ENCODE assay signal across 8 cellular contexts in genomic region chr9:122931851-122932199, GRCh38. TPM values are rescaled to one million over a fixed set of nuclear protein-coding genes. Genes with fewer than 3 reads are reported as not detected.
DNase-seq lines count a peak whose midpoint lies in the region; ATAC-seq and TF ChIP-seq lines count a peak whose summit lies in the region.

No MANE protein-coding gene starts in this region.

- peak overlapping the region; percentile 81 for H3K4me2 ChIP-seq in PC-3 (ENCODE audit: low read length)

- intact Hi-C loops in PC-3 (cut with micrococcal nuclease) (loop anchor here (5.0 kb wide), 1 partner anchor 60 kb away; no protein-coding TSS in a partner anchor), esophagus squamous epithelium (cut with DNase I) (no loop called here), prostate gland (cut with DNase I) (no loop called here), posterior vena cava (cut with DNase I) (no loop called here)

- H2AFZ ChIP-seq in PC-3 (ENCODE audit: low read length), result peak overlapping the region; percentile 87

- TF ChIP-seq CTCF in PC-3 (conservative IDR thresholded peaks at IDR 0.05; ENCODE audit: low read depth, low read length) (no peak), esophagus squamous epithelium (IDR thresholded peaks at IDR 0.05) (no peak), prostate gland (IDR thresholded peaks at IDR 0.05) (no peak)

- H3K9me3 ChIP-seq in PC-3 (ENCODE audit: low read length) (no peaks in the 10 kb centered on the region), esophagus squamous epithelium (no peaks in the 10 kb centered on the region), prostate gland (no peaks in the 10 kb centered on the region)

- WGBS in esophagus squamous epithelium, 2 donors, result 0 to 2% methylated on average over 8 of the region's 8 CpGs
- WGBS in prostate gland, result 0% methylated on average over 8 of the region's 8 CpGs

- H3K9me2 ChIP-seq in PC-3 (replicated peaks; ENCODE audit: low read length), result no peaks in the 10 kb centered on the region

- peaks cover 92% of the 10 kb centered on the region for H3K79me2 ChIP-seq in PC-3 (ENCODE audit: low read length)

- peak overlapping the region; percentile 89 for H3K9ac ChIP-seq in PC-3 (ENCODE audit: low read length)

- peak overlapping the region; percentile 81 for H3K4me3 ChIP-seq in PC-3 (ENCODE audit: low read length)
- peak overlapping the region; percentile 73 to 96 (median 88) for H3K4me3 ChIP-seq in esophagus squamous epithelium
- peak overlapping the region; percentile 55 to 77 for H3K4me3 ChIP-seq in prostate gland

- TF ChIP-seq POLR2A in esophagus squamous epithelium (IDR thresholded peaks at IDR 0.05), result no peak
- no peak for TF ChIP-seq POLR2A in prostate gland (IDR thresholded peaks at IDR 0.05)

- H3F3A ChIP-seq in PC-3 (ENCODE audit: low read length, unreplicated experiment), result no peaks in the 10 kb centered on the region

- ATAC-seq in GM19324 (IDR thresholded peaks at IDR 0.05; ENCODE audit: low FRiP score, unreplicated experiment) (peak; percentile 14), PC-3 (peak; percentile 25), GM21619 (IDR thresholded peaks at IDR 0.05; ENCODE audit: unreplicated experiment) (no peak)

- CTCF ChIA-PET in PC-3 (lab: Charles Lee), result no interaction called here

- H3K27me3 ChIP-seq in PC-3 (ENCODE audit: low read length) (no peaks in the 10 kb centered on the region), esophagus squamous epithelium (no peaks in the 10 kb centered on the region), prostate gland (replicated peaks; ENCODE audit: insufficient read depth) (no peaks in the 10 kb centered on the region)

- POLR2A ChIA-PET in PC-3 (lab: Charles Lee; ENCODE audit: unreplicated experiment), result interaction anchor here (0.5 kb wide), 3 partner anchors 23 to 34 kb away, joined by 3 to 4 read pairs (median 3); no protein-coding TSS in a partner anchor

- TSS peak; percentile 59 for BruUV-seq in PC-3 (replicated peaks; lab: Mats Ljungman, UMichigan)

- no peak for DNase-seq in PC-3
- DNase-seq in esophagus squamous epithelium (lab: John Stamatoyannopoulos, UW), result no peak
- no peak for DNase-seq in prostate gland (ENCODE audit: low spot score)
- DNase-seq in posterior vena cava (ENCODE audit: low spot score), result no peak
- DNase-seq in NCI-H1436 (lab: John Stamatoyannopoulos, UW), result no peak
- no peak for DNase-seq in KBM-7

- H3K27ac ChIP-seq in PC-3 (ENCODE audit: low read length), result peak overlapping the region; percentile 25
- peak overlapping the region; percentile 85 to 92 (median 89) for H3K27ac ChIP-seq in esophagus squamous epithelium
- peak overlapping the region; percentile 70 to 82 for H3K27ac ChIP-seq in prostate gland

- peaks cover 23% of the 10 kb centered on the region for H3K4me1 ChIP-seq in PC-3 (ENCODE audit: insufficient read depth, low read length)
- peaks cover 16 to 44% (median 30%) of the 10 kb centered on the region in 3 donors for H3K4me1 ChIP-seq in esophagus squamous epithelium
- peaks cover 2% of the 10 kb centered on the region for H3K4me1 ChIP-seq in prostate gland (replicated peaks)

- in situ Hi-C loops in KBM-7 (cut with MboI; ENCODE audit: low pct_unique_long_range_greater_than_20kb, low sequenced_read_pairs), result no loop called here

- no peaks in the 10 kb centered on the region for H4K20me1 ChIP-seq in PC-3 (ENCODE audit: low read length)

- H3K36me3 ChIP-seq in PC-3 (ENCODE audit: low read depth, low read length) (peaks cover 8% of the 10 kb centered on the region), esophagus squamous epithelium (peaks cover 0 to 14% (median 0%) of the 10 kb centered on the region in 3 donors), prostate gland (no peaks in the 10 kb centered on the region)

RNA-seq across cellular contexts. Expression of gene ZBTB26, which starts 0.5 kb away (rescaled TPM):
- total RNA-seq in PC-3 (2014; rRNA removed) (1.5 and 1.6 TPM in 2 replicates), esophagus squamous epithelium (1 to 10 TPM; 1.7 to 6.5 (median 2.9) TPM), prostate gland (10 to 100 TPM in 1 of 2 donors, 1 to 10 TPM in 1; 5.6 to 10.5 TPM), posterior vena cava (1 to 10 TPM; 5.4 to 5.8 TPM)

RNA-seq across cellular contexts. Expression of gene RABGAP1, which starts 9.0 kb away (rescaled TPM):
- total RNA-seq in PC-3 (2014; rRNA removed), result 12.7 and 16.5 TPM in 2 replicates
- total RNA-seq in esophagus squamous epithelium, result 10 to 100 TPM; 28.4 to 57.4 (median 33.6) TPM
- 100 to 1,000 TPM in 1 of 2 donors, 10 to 100 TPM in 1; 59.8 to 104 TPM for total RNA-seq in prostate gland
- total RNA-seq in posterior vena cava, result 10 to 100 TPM; 64.1 to 75.4 TPM

RNA-seq across cellular contexts. Expression of gene ZBTB6, which starts 18.7 kb away (rescaled TPM):
- total RNA-seq in PC-3 (2014; rRNA removed) (4.4 and 4.7 TPM in 2 replicates), esophagus squamous epithelium (10 to 100 TPM in 1 of 4 donors, 1 to 10 TPM in 3; 4.0 to 11.3 (median 7.1) TPM), prostate gland (10 to 100 TPM in 1 of 2 donors, 1 to 10 TPM in 1; 6.5 to 10.3 TPM), posterior vena cava (1 to 10 TPM; 7.7 to 9.0 TPM)

RNA-seq across cellular contexts. Expression of gene RC3H2, which starts 26.7 kb away (rescaled TPM):
- total RNA-seq in PC-3 (2014; rRNA removed) (18.0 and 23.0 TPM in 2 replicates), esophagus squamous epithelium (10 to 100 TPM; 24.6 to 46.3 (median 30.2) TPM), prostate gland (10 to 100 TPM; 25.8 to 47.9 TPM), posterior vena cava (10 to 100 TPM; 35.1 to 46.8 TPM)

Comparison
In these comparisons a context has a peak if more than half of its experiments do, and no peak if none do; other contexts are left out.
1. H3K27ac ChIP-seq: peak in every context shown above with its lines; median percentile 89 in esophagus squamous epithelium; 76 in prostate gland; 25 in PC-3.